ENCODE assay signal across 7 cellular contexts in genomic region chr2:195437521-195437920, GRCh38.
"Had no signal": no experiment of that assay in that cellular context is flagged by ENCODE, and none has a peak within 500 bp of the region (broad histone marks: within the 10 kb centered on the region; RNA-seq: fewer than 3 reads in every experiment).

No MANE protein-coding gene starts in this region.

- H3K4me1 Mint-ChIP-seq: IgD-negative memory B cell had no signal

- H3K27ac ChIP-seq: HL-60 had no signal

- H3K27ac Mint-ChIP-seq: IgD-negative memory B cell had no signal

- DNase-seq: IMR-90, KBM-7 had no signal

- H3K4me3 ChIP-seq: K562 had no signal

- FAIRE-seq: HepG2, HTR-8/SVneo, K562 had no signal

- ATAC-seq: HepG2, K562 had no signal

- H3K4me3 Mint-ChIP-seq: IgD-negative memory B cell had no signal
